ENCODE assay signal across 34 cellular contexts in the genomic region with DNA sequence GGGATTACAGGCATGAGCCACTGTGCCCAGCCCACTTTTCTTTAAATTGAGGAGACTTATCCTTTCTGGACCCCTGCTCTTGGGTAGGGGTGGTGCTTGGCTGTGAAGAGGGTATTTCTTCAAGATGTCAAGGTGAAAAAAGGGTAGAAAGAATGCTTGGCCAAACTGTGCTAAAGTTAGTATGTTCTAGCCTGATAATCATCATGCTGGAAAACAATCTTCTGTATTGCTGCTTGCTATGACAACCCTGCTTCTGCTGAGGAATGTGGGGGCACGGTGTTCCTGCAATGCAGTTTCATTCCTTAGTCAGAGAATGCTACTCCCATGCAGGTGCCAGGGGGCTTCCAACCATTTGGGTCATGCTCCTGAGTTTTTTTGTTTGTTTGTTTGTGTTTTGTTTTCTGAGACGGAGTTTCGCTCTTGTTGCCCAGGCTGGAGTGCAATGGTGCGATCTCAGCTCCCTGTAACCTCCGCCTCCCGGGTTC.
"Had no signal": no experiment of that assay in that cellular context is flagged by ENCODE, and none has a peak within 500 bp of the region (broad histone marks: within the 10 kb centered on the region; RNA-seq: fewer than 3 reads in every experiment).

No MANE protein-coding gene starts in this region.

- H3K27ac Mint-ChIP-seq: activated B cell treated with CpG ODN at 0.5 μM for 24 hours; activated CD8-positive, alpha-beta T cell treated with anti-CD3 and anti-CD28 coated beads for 36 hours; activated naive CD4-positive, alpha-beta T cell treated with anti-CD3 and anti-CD28 coated beads for 36 hours; activated naive CD4-positive, alpha-beta T cell treated with anti-CD3 and anti-CD28 coated beads, Interleukin-2, amount 50 U/mL, for 24 hours; activated naive CD8-positive, alpha-beta T cell treated with anti-CD3 and anti-CD28 coated beads for 36 hours; activated naive CD8-positive, alpha-beta T cell treated with anti-CD3 and anti-CD28 coated beads, Interleukin-2, amount 50 U/mL, for 24 hours; activated T-helper 1 cell treated with anti-CD3 and anti-CD28 coated beads, Interleukin-12 subunit alpha, Interleukin-12 subunit beta, Interleukin-2, Interleukin-4 antibody, amounts not matched to agents 30 ng/mL and 10 ng/mL and 1 ng/mL, durations not matched to agents 14 hours and 24 hours and 36 hours; activated T-helper 2 cell treated with anti-CD3 and anti-CD28 coated beads, Interferon-gamma antibody, Interleukin-2, Interleukin-4, amounts not matched to agents 10 μg/mL and 5 μg/mL and 100 μg/mL, durations not matched to agents 14 hours and 24 hours and 36 hours; brain; dendritic cell treated with granulocyte-macrophage colony-stimulating factor and Interleukin-4, amounts not matched to agents 40 ng/mL and 50 ng/mL, for 4 days; endodermal cell; T-helper 2 cell treated with Interferon-gamma antibody and Interleukin-4, amounts not matched to agents 5 μg/mL and 100 μg/mL, for 36 hours had no signal

- H3K27me3 Mint-ChIP-seq: activated B cell treated with CpG ODN at 0.5 μM for 24 hours; activated CD8-positive, alpha-beta T cell treated with anti-CD3 and anti-CD28 coated beads for 36 hours; activated naive CD4-positive, alpha-beta T cell treated with anti-CD3 and anti-CD28 coated beads, Interleukin-2, amount 50 U/mL, for 24 hours; activated naive CD8-positive, alpha-beta T cell treated with anti-CD3 and anti-CD28 coated beads for 36 hours; activated naive CD8-positive, alpha-beta T cell treated with anti-CD3 and anti-CD28 coated beads, Interleukin-2, amount 50 U/mL, for 24 hours; central memory CD8-positive, alpha-beta T cell; dendritic cell treated with granulocyte-macrophage colony-stimulating factor and Interleukin-4, amounts not matched to agents 40 ng/mL and 50 ng/mL, for 4 days; T-helper 17 cell had no signal

- H3K4me1 Mint-ChIP-seq: central memory CD8-positive, alpha-beta T cell had no signal

- H3K9me3 ChIP-seq: adrenal gland, breast epithelium, esophagus muscularis mucosa, gastroesophageal sphincter had no signal

- H3K4me3 ChIP-seq: adrenal gland, breast epithelium, coronary artery, dorsolateral prefrontal cortex, esophagus muscularis mucosa, gastroesophageal sphincter had no signal

- H3K27ac ChIP-seq: adrenal gland, breast epithelium, coronary artery, dorsolateral prefrontal cortex, esophagus muscularis mucosa, foreskin keratinocyte, gastroesophageal sphincter, WERI-Rb-1 had no signal

- H3K4me3 Mint-ChIP-seq: activated B cell treated with CpG ODN at 0.5 μM for 24 hours; activated CD8-positive, alpha-beta T cell treated with anti-CD3 and anti-CD28 coated beads for 36 hours; activated naive CD4-positive, alpha-beta T cell treated with anti-CD3 and anti-CD28 coated beads for 36 hours; activated naive CD4-positive, alpha-beta T cell treated with anti-CD3 and anti-CD28 coated beads, Interleukin-2, amount 50 U/mL, for 24 hours; activated naive CD8-positive, alpha-beta T cell treated with anti-CD3 and anti-CD28 coated beads for 36 hours; activated naive CD8-positive, alpha-beta T cell treated with anti-CD3 and anti-CD28 coated beads, Interleukin-2, amount 50 U/mL, for 24 hours; activated T-helper 1 cell treated with anti-CD3 and anti-CD28 coated beads, Interleukin-12 subunit alpha, Interleukin-12 subunit beta, Interleukin-2, Interleukin-4 antibody, amounts not matched to agents 30 ng/mL and 10 ng/mL and 1 ng/mL, durations not matched to agents 14 hours and 24 hours and 36 hours; brain; central memory CD8-positive, alpha-beta T cell; dendritic cell treated with granulocyte-macrophage colony-stimulating factor and Interleukin-4, amounts not matched to agents 40 ng/mL and 50 ng/mL, for 4 days; endodermal cell; T-helper 17 cell; T-helper 2 cell treated with Interferon-gamma antibody and Interleukin-4, amounts not matched to agents 5 μg/mL and 100 μg/mL, for 36 hours had no signal

- ATAC-seq: activated CD4-positive, CD25-positive, alpha-beta regulatory T cell treated with anti-CD3 and anti-CD28 coated beads, Interleukin-2, amount 50 U/mL, for 24 hours; activated CD8-positive, alpha-beta T cell treated with anti-CD3 and anti-CD28 coated beads for 36 hours; activated naive CD8-positive, alpha-beta T cell treated with anti-CD3 and anti-CD28 coated beads, Interleukin-2, amount 50 U/mL, for 24 hours; foreskin keratinocyte; gastroesophageal sphincter; T-helper 17 cell had no signal

- H3K27me3 ChIP-seq: adrenal gland, esophagus muscularis mucosa, foreskin keratinocyte, gastroesophageal sphincter had no signal

- H3K4me1 ChIP-seq: breast epithelium, foreskin keratinocyte had no signal

- H3K36me3 Mint-ChIP-seq: activated naive CD4-positive, alpha-beta T cell treated with anti-CD3 and anti-CD28 coated beads, Interleukin-2, amount 50 U/mL, for 24 hours; activated naive CD8-positive, alpha-beta T cell treated with anti-CD3 and anti-CD28 coated beads for 36 hours; brain had no signal

- H3K9me3 Mint-ChIP-seq: activated B cell treated with CpG ODN at 0.5 μM for 24 hours; activated CD8-positive, alpha-beta T cell treated with anti-CD3 and anti-CD28 coated beads for 36 hours; activated naive CD4-positive, alpha-beta T cell treated with anti-CD3 and anti-CD28 coated beads for 36 hours; activated naive CD4-positive, alpha-beta T cell treated with anti-CD3 and anti-CD28 coated beads, Interleukin-2, amount 50 U/mL, for 24 hours; activated naive CD8-positive, alpha-beta T cell treated with anti-CD3 and anti-CD28 coated beads for 36 hours; activated naive CD8-positive, alpha-beta T cell treated with anti-CD3 and anti-CD28 coated beads, Interleukin-2, amount 50 U/mL, for 24 hours; activated T-helper 1 cell treated with anti-CD3 and anti-CD28 coated beads, Interleukin-12 subunit alpha, Interleukin-12 subunit beta, Interleukin-2, Interleukin-4 antibody, amounts not matched to agents 30 ng/mL and 10 ng/mL and 1 ng/mL, durations not matched to agents 14 hours and 24 hours and 36 hours; activated T-helper 2 cell treated with anti-CD3 and anti-CD28 coated beads, Interferon-gamma antibody, Interleukin-2, Interleukin-4, amounts not matched to agents 10 μg/mL and 5 μg/mL and 100 μg/mL, durations not matched to agents 14 hours and 24 hours and 36 hours; central memory CD8-positive, alpha-beta T cell; dendritic cell treated with granulocyte-macrophage colony-stimulating factor and Interleukin-4, amounts not matched to agents 40 ng/mL and 50 ng/mL, for 4 days; T-helper 2 cell treated with Interferon-gamma antibody and Interleukin-4, amounts not matched to agents 5 μg/mL and 100 μg/mL, for 36 hours had no signal

- H3K36me3 ChIP-seq: adrenal gland, breast epithelium, esophagus muscularis mucosa, gastroesophageal sphincter, WERI-Rb-1 had no signal

- DNase-seq: activated B cell treated with CpG ODN at 0.5 μM for 24 hours; activated CD4-positive, alpha-beta T cell treated with anti-CD3 and anti-CD28 coated beads for 48 hours; activated CD4-positive, alpha-beta T cell treated with anti-CD3 and anti-CD28 coated beads, Interleukin-2, amount 50 U/mL, for 1 hour; activated CD4-positive, alpha-beta T cell treated with anti-CD3 and anti-CD28 coated beads, Interleukin-2, amount 50 U/mL, for 48 hours; activated CD8-positive, alpha-beta memory T cell treated with anti-CD3 and anti-CD28 coated beads for 24 hours; activated CD8-positive, alpha-beta T cell treated with anti-CD3 and anti-CD28 coated beads for 36 hours; activated effector memory CD4-positive, alpha-beta T cell treated with anti-CD3 and anti-CD28 coated beads, Interleukin-2, amount 50 U/mL, for 16 hours; activated naive CD4-positive, alpha-beta T cell treated with anti-CD3 and anti-CD28 coated beads for 36 hours; activated naive CD8-positive, alpha-beta T cell treated with anti-CD3 and anti-CD28 coated beads for 36 hours; activated naive CD8-positive, alpha-beta T cell treated with anti-CD3 and anti-CD28 coated beads, Interleukin-2, amount 50 U/mL, for 24 hours; activated T-cell treated with anti-CD3 and anti-CD28 coated beads, Interleukin-2, amount 50 U/mL, for 48 hours; adrenal gland; aorta; dorsolateral prefrontal cortex; effector memory CD4-positive, alpha-beta T cell; endodermal cell; erythroblast; foreskin keratinocyte; T-helper 1 cell; T-helper 17 cell; T1000; WERI-Rb-1 had no signal
